In the genomic region with DNA sequence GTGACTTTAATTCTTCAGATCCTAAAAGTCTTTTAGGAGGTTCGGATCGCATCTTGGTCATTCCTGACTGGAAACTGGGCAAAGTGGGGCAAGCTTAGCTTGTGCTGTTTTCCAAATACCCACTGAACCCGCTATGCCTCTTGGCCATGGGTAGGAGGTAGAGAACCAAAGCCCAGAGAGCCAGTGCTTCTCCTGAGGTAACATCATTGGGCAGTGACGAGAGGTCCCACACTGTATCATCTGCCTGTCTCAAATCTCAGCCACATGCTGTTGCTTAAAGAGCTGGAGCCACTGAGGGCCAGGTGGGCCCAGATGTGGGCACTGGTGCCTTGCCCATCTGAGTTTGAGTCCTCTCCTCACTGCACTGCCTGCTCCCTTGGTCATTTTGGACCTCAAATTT, we compare ENCODE assay signal across 20 cellular contexts.
A peak's percentile ranks its signal among the peaks of the same experiment; 100 is the strongest.
DNase-seq lines count a peak whose midpoint lies in the region; ATAC-seq, FAIRE-seq and TF ChIP-seq lines count a peak whose summit lies in the region.
"Had no signal": no experiment of that assay in that cellular context is flagged by ENCODE, and none has a peak within 500 bp of the region (broad histone marks: within the 10 kb centered on the region; RNA-seq: fewer than 3 reads in every experiment).

No MANE protein-coding gene starts in this region.

- WGBS in HepG2 (ENCODE audit: low lambda C conversion rate): 100% methylated on average over 3 of the region's 4 CpGs
- WGBS in right lobe of liver (ENCODE audit: insufficient coverage, low coverage, low lambda C conversion rate, missing lambda C conversion rate): 86% methylated on average over 2 of the region's 4 CpGs

- peaks cover 7 to 34% of the 10 kb centered on the region in 2 experiments; a peak in 4 of 5 replicates for H3K36me3 ChIP-seq in HepG2 (replicated peaks in 1 of 2; ENCODE audit: control insufficient read depth in 1 of 2, insufficient read depth in 2 of 2, low read length in 2 of 2)
- H3K36me3 ChIP-seq in right lobe of liver: peaks cover 0 to 5% (median 0%) of the 10 kb centered on the region in 4 donors
- no peaks in the 10 kb centered on the region for H3K36me3 ChIP-seq in vagina
- H3K36me3 ChIP-seq in A673 (ENCODE audit: insufficient read depth, low read length, poor library complexity, severe bottlenecking): no peaks in the 10 kb centered on the region

- H3K9ac ChIP-seq in HepG2 (ENCODE audit: insufficient read depth, low read depth, low read length): no peak overlapping the region
- H3K9ac ChIP-seq: GM23248 had no signal

- H3K4me3 ChIP-seq in HepG2 (replicated peaks in 1 of 3; ENCODE audit: insufficient read depth in 1 of 3, low read depth in 2 of 3, low read length in 3 of 3) (no peak overlapping the region), right lobe of liver (no peak overlapping the region), vagina (no peak overlapping the region), A673 (ENCODE audit: low read depth, low read length, poor library complexity, severe bottlenecking) (no peak overlapping the region)
- H3K4me3 ChIP-seq: A549, GM23248 had no signal

- no peaks in the 10 kb centered on the region for H3K36me3 Mint-ChIP-seq in osteocyte (ENCODE audit: unreplicated experiment)
- H3K36me3 Mint-ChIP-seq: CD4-positive, alpha-beta memory T cell had no signal

- no peak overlapping the region for H3K27ac ChIP-seq in HepG2 (ENCODE audit: extremely low read length, insufficient read depth, low read length)
- no peak overlapping the region for H3K27ac ChIP-seq in right lobe of liver
- no peak overlapping the region for H3K27ac ChIP-seq in vagina
- no peak overlapping the region for H3K27ac ChIP-seq in A673 (ENCODE audit: low read depth, low read length, poor library complexity, severe bottlenecking)
- H3K27ac ChIP-seq: A549, GM23248 had no signal

- ATAC-seq in HepG2: 0 out of 3 replicates have a peak, but pooled peaks have one; percentile 31
- no peak for ATAC-seq in right lobe of liver
- ATAC-seq: A549 had no signal

- no peak overlapping the region for H3K4me2 ChIP-seq in HepG2 (ENCODE audit: low read depth, low read length)
- H3K4me2 ChIP-seq: A549 had no signal

- no peaks in the 10 kb centered on the region for H3K4me1 Mint-ChIP-seq in osteocyte (ENCODE audit: unreplicated experiment)
- H3K4me1 Mint-ChIP-seq: CD4-positive, alpha-beta memory T cell had no signal

- POLR2A ChIA-PET in HepG2 (lab: Yijun Ruan, JAX): interaction anchor here (1.3 kb wide), 1 partner anchor 10 kb away, joined by 8 read pairs; no protein-coding TSS in a partner anchor
- POLR2A ChIA-PET in A673 (lab: Charles Lee; ENCODE audit: low non-redundant PET): no interaction called here

- H3K4me3 Mint-ChIP-seq in osteocyte (ENCODE audit: unreplicated experiment): no peak overlapping the region
- H3K4me3 Mint-ChIP-seq: CD4-positive, alpha-beta memory T cell had no signal

- peaks cover under 1% of the 10 kb centered on the region for H3K27me3 Mint-ChIP-seq in osteocyte (ENCODE audit: unreplicated experiment)

- no peak for FAIRE-seq in HepG2 (lab: Jason Lieb, UNC)
- FAIRE-seq: A549, G401.6, GM12892, GM19239, H1 had no signal

- H3K9me3 ChIP-seq in HepG2 (ENCODE audit: low read length): no peaks in the 10 kb centered on the region
- no peaks in the 10 kb centered on the region for H3K9me3 ChIP-seq in right lobe of liver
- no peaks in the 10 kb centered on the region for H3K9me3 ChIP-seq in vagina
- no peaks in the 10 kb centered on the region for H3K9me3 ChIP-seq in A673 (ENCODE audit: low read depth, low read length, poor library complexity, severe bottlenecking)
- H3K9me3 ChIP-seq: A549, Caco-2 had no signal

- no peaks in the 10 kb centered on the region for H3K79me2 ChIP-seq in HepG2 (ENCODE audit: insufficient read depth, low read length)

- H3K27ac Mint-ChIP-seq in osteocyte (ENCODE audit: unreplicated experiment): no peak overlapping the region
- H3K27ac Mint-ChIP-seq: CD4-positive, alpha-beta memory T cell had no signal

- no peak overlapping the region for H2AFZ ChIP-seq in HepG2 (ENCODE audit: low read length)
- H2AFZ ChIP-seq: GM23248 had no signal

- in situ Hi-C loops in HepG2 (cut with HindIII; ENCODE audit: extremely low pct_ligation_motif_present, low pct_unique_long_range_greater_than_20kb): no loop called here

- TF ChIP-seq RAD21 in HepG2 (CRISPR knock-in tag; IDR thresholded peaks at IDR 0.05): no peak

- CTCF ChIA-PET in HepG2 (lab: Yijun Ruan, JAX; ENCODE audit: low intra/inter-chr PET ratio, low total read pairs): no interaction called here
- CTCF ChIA-PET in A673 (lab: Charles Lee): no interaction called here

- TF ChIP-seq CTCF in HepG2 (CRISPR knock-in tag; IDR thresholded peaks at IDR 0.05) (no peak), right lobe of liver (IDR thresholded peaks at IDR 0.05) (no peak), osteocyte (IDR thresholded peaks at IDR 0.05) (no peak), vagina (IDR thresholded peaks at IDR 0.05) (no peak), A673 (conservative IDR thresholded peaks at IDR 0.05; ENCODE audit: low read depth, low read length) (no peak)

- intact Hi-C loops in HepG2 (cut with micrococcal nuclease; ENCODE audit: unreplicated experiment) (no loop called here), right lobe of liver (cut with DNase I) (no loop called here), vagina (cut with DNase I) (no loop called here), A673 (cut with micrococcal nuclease; ENCODE audit: unreplicated experiment) (no loop called here)

- peaks cover 10% of the 10 kb centered on the region for H3K4me1 ChIP-seq in HepG2 (ENCODE audit: insufficient read depth, low read length)
- H3K4me1 ChIP-seq in right lobe of liver: no peaks in the 10 kb centered on the region
- no peaks in the 10 kb centered on the region for H3K4me1 ChIP-seq in vagina
- no peaks in the 10 kb centered on the region for H3K4me1 ChIP-seq in A673 (ENCODE audit: insufficient read depth, low read length, poor library complexity, severe bottlenecking)
- H3K4me1 ChIP-seq: A549, Caco-2 had no signal

- TF ChIP-seq POLR2A in HepG2 (IDR thresholded peaks at IDR 0.05; ENCODE audit: insufficient read depth in 1 of 2, low read depth in 2 of 2, low read length in 2 of 2): no peak
- TF ChIP-seq POLR2A in right lobe of liver (IDR thresholded peaks at IDR 0.05): no peak
- TF ChIP-seq POLR2A in vagina (IDR thresholded peaks at IDR 0.05): no peak

- BruUV-seq in HepG2 (replicated peaks; lab: Mats Ljungman, UMichigan) (no TSS peak), A673 (replicated peaks; lab: Mats Ljungman, UMichigan) (no TSS peak)

- H3K27me3 ChIP-seq in HepG2 (ENCODE audit: control insufficient read depth in 1 of 2, insufficient read depth in 2 of 2, low read length in 2 of 2) (no peaks in the 10 kb centered on the region), right lobe of liver (no peaks in the 10 kb centered on the region), vagina (no peaks in the 10 kb centered on the region), A673 (replicated peaks; ENCODE audit: insufficient read depth, low read depth, low read length, poor library complexity) (no peaks in the 10 kb centered on the region)

- TF ChIP-seq EP300 in HepG2 (IDR thresholded peaks at IDR 0.05; ENCODE audit: low read depth in 2 of 2, low read length in 2 of 2) (no peak), HepG2 (CRISPR knock-in tag; IDR thresholded peaks at IDR 0.05; ENCODE audit: borderline replicate concordance) (no peak)

- H3K9me3 Mint-ChIP-seq in osteocyte (ENCODE audit: unreplicated experiment): no peaks in the 10 kb centered on the region

- no peak for DNase-seq in HepG2 (ENCODE audit: low spot score)
- no peak for DNase-seq in right lobe of liver
- DNase-seq in osteocyte (ENCODE audit: extremely low spot score, unreplicated experiment): peak; percentile 65
- peak; percentile 47 to 79 for DNase-seq in vagina (ENCODE audit: extremely low spot score in 2 of 2)
- no peak for DNase-seq in NCI-H524 treated with DMSO at 0.1 percent for 48 hours (lab: John Stamatoyannopoulos, UW)
- no peak for DNase-seq in A673 (ENCODE audit: low spot score)
- DNase-seq: 8988T; C1 segment of cervical spinal cord; Caco-2; CD4-positive, alpha-beta memory T cell; DMS153; DND-41; GM23248; H7; HCEC 1CT had no signal

- H4K20me1 ChIP-seq in HepG2 (ENCODE audit: insufficient read depth, low read length): no peaks in the 10 kb centered on the region; the same call in 1 of the 2 replicates

TF ChIP-seq in HepG2, 621 proteins besides CTCF, POLR2A, EP300 and RAD21 (continues in another document):
- TF ChIP-seq SIN3A (IDR thresholded peaks at IDR 0.05; ENCODE audit: borderline replicate concordance, low read depth, low read length) (no peak), ZNF253 (CRISPR knock-in tag; IDR thresholded peaks at IDR 0.05; ENCODE audit: borderline replicate concordance) (no peak)
- TF ChIP-seq, protein P1, sequence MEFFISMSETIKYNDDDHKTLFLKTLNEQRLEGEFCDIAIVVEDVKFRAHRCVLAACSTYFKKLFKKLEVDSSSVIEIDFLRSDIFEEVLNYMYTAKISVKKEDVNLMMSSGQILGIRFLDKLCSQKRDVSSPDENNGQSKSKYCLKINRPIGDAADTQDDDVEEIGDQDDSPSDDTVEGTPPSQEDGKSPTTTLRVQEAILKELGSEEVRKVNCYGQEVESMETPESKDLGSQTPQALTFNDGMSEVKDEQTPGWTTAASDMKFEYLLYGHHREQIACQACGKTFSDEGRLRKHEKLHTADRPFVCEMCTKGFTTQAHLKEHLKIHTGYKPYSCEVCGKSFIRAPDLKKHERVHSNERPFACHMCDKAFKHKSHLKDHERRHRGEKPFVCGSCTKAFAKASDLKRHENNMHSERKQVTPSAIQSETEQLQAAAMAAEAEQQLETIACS (CRISPR knock-in tag; IDR thresholded peaks at IDR 0.05): no peak

Comparison
In these comparisons a context has a peak if more than half of its experiments do, and no peak if none do; other contexts are left out.
1. DNase-seq: peak in osteocyte (single experiment) and vagina (2 of 2); none in HepG2 (single experiment), right lobe of liver (0 of 3), NCI-H524 treated with DMSO at 0.1 percent for 48 hours (single experiment) and A673 (single experiment).